21 cellular contexts compared by ENCODE assay signal in the genomic region with DNA sequence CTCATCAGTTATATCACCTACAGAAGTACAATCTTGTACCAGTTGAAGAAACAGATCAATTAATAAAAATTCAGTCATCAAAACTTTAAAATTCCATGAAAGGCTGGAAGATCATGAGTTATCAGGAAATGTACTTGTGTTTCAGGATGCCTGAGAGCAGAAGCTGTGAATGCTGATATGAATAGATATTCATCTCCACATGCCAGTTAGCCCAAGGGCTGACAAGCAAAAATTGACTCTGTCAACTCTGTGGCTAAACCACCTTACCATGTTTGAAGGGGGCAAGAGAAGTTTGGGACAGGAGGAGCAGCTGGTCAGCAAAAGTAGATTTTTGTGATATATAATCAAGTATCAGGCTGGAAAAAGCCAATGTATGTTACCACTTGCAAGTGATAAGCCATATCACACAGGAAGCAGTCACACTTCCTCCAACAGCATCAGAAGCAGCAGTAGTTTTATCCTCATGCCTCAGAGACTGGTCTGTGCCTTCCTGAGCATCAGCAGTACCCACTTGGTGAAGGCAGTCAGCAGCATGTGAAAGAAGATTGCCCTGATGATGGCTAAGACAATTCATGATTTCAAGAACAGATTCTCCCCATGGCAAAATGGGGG.
"Had no signal": no experiment of that assay in that cellular context is flagged by ENCODE, and none has a peak within 500 bp of the region (broad histone marks: within the 10 kb centered on the region; RNA-seq: fewer than 3 reads in every experiment).

No MANE protein-coding gene starts in this region.

- H3K4me3 Mint-ChIP-seq: activated T-cell treated with anti-CD3 and anti-CD28 coated beads, Interleukin-2, amount 50 U/mL, for 72 hours; central memory CD8-positive, alpha-beta T cell; T-helper 2 cell treated with Interferon-gamma antibody and Interleukin-4, amounts not matched to agents 5 μg/mL and 100 μg/mL, for 36 hours had no signal

- H3K4me1 ChIP-seq: left lung, prostate gland, right atrium auricular region, thyroid gland, uterus had no signal

- DNase-seq: activated CD8-positive, alpha-beta memory T cell treated with anti-CD3 and anti-CD28 coated beads for 24 hours; activated CD8-positive, alpha-beta memory T cell treated with anti-CD3 and anti-CD28 coated beads, Interleukin-2, amount 50 U/mL, for 48 hours; activated effector memory CD4-positive, alpha-beta T cell treated with anti-CD3 and anti-CD28 coated beads, Interleukin-2, amount 50 U/mL, for 16 hours; activated naive CD4-positive, alpha-beta T cell treated with anti-CD3 and anti-CD28 coated beads, Interleukin-2, amount 50 U/mL, for 16 hours; activated T-cell treated with anti-CD3 and anti-CD28 coated beads, Interleukin-2, amount 50 U/mL, for 72 hours; aorta; brain microvascular endothelial cell; foreskin melanocyte; kidney; left lung; midbrain; stimulated activated CD4-positive, alpha-beta T cell treated with anti-CD3 and anti-CD28 coated beads, Interleukin-2, amount 100 ng/mL, for 24 hours; stimulated activated naive CD4-positive, alpha-beta T cell treated with Interleukin-2 at 50 U/mL for 16 hours; thyroid gland; uterus had no signal

- ATAC-seq: activated CD4-positive, CD25-positive, alpha-beta regulatory T cell treated with anti-CD3 and anti-CD28 coated beads, Interleukin-2, amount 50 U/mL, for 24 hours; activated T-cell treated with anti-CD3 and anti-CD28 coated beads, Interleukin-2, amount 50 U/mL, for 72 hours; left lung had no signal

- H3K27me3 Mint-ChIP-seq: central memory CD8-positive, alpha-beta T cell had no signal

- H3K36me3 ChIP-seq: brain microvascular endothelial cell, left lung, prostate gland, right atrium auricular region, thyroid gland, uterus had no signal

- H3K27ac ChIP-seq: brain microvascular endothelial cell, coronary artery, left lung, prostate gland, right atrium auricular region, thyroid gland, uterus had no signal

- H3K27ac Mint-ChIP-seq: activated T-cell treated with anti-CD3 and anti-CD28 coated beads, Interleukin-2, amount 50 U/mL, for 72 hours; T-helper 2 cell treated with Interferon-gamma antibody and Interleukin-4, amounts not matched to agents 5 μg/mL and 100 μg/mL, for 36 hours had no signal

- H3K9me3 ChIP-seq: left lung, prostate gland, right atrium auricular region, thyroid gland, uterus had no signal

- H3K4me1 Mint-ChIP-seq: central memory CD8-positive, alpha-beta T cell had no signal

- H3K27me3 ChIP-seq: brain microvascular endothelial cell, left lung, right atrium auricular region, thyroid gland, uterus had no signal

- H3K4me3 ChIP-seq: coronary artery, left lung, prostate gland, right atrium auricular region, thyroid gland, uterus had no signal
